Comparison of ENCODE assay signal across 1 cellular context in genomic region chr6:28443112-28443773, GRCh38.
TF ChIP-seq lines count a peak whose summit lies in the region.

Gene ZSCAN23, minus strand, starts transcription at chr6:28443491. Its CDS starts 7,225 bp downstream, at chr6:28436266.

TF ChIP-seq in GM12878, 131 proteins besides CTCF, POLR2A, EP300 and RAD21 (continued from another document and continues in another):
- no peak for TF ChIP-seq E4F1 (IDR thresholded peaks at IDR 0.05; ENCODE audit: borderline replicate concordance, partially characterized antibody)
- TF ChIP-seq ZNF274 (IDR thresholded peaks at IDR 0.05; ENCODE audit: insufficient read depth, insufficient read length) = no peak
- no peak for TF ChIP-seq MYC (IDR thresholded peaks at IDR 0.05; ENCODE audit: insufficient read depth, insufficient read length, insufficient replicate concordance, low read length, severe bottlenecking)
- no peak for TF ChIP-seq ETV6 (conservative IDR thresholded peaks at IDR 0.05 in 1 of 2, IDR thresholded peaks at IDR 0.05 in 1 of 2; ENCODE audit: borderline replicate concordance in 1 of 2, low read depth in 1 of 2)
- TF ChIP-seq BCL11A (IDR thresholded peaks at IDR 0.05; ENCODE audit: low read depth, low read length) = 0 out of 2 replicates have a peak, but pooled peaks have one; percentile 9
- TF ChIP-seq MTA2 (IDR thresholded peaks at IDR 0.05; ENCODE audit: low read depth) = peak; percentile 11; the same call in 1 of the 2 replicates
- no peak for TF ChIP-seq MYB (IDR thresholded peaks at IDR 0.05; ENCODE audit: borderline replicate concordance, low read depth, low read length)
- no peak for TF ChIP-seq RBBP5 (conservative IDR thresholded peaks at IDR 0.05)
- no peak for TF ChIP-seq REST (IDR thresholded peaks at IDR 0.05; ENCODE audit: low read depth, low read length)
- TF ChIP-seq E2F8 (IDR thresholded peaks at IDR 0.05; ENCODE audit: low read depth, partially characterized antibody) = no peak
- no peak for TF ChIP-seq PML (IDR thresholded peaks at IDR 0.05; ENCODE audit: low read length)
- TF ChIP-seq GABPA (IDR thresholded peaks at IDR 0.05; ENCODE audit: low read depth) = peak; percentile 89
- TF ChIP-seq YY1 (IDR thresholded peaks at IDR 0.05; ENCODE audit: low read depth, low read length) = no peak
- TF ChIP-seq ZNF687 (IDR thresholded peaks at IDR 0.05) = no peak
- no peak for TF ChIP-seq CHD2 (IDR thresholded peaks at IDR 0.05; ENCODE audit: borderline replicate concordance, low read depth, low read length)
- no peak for TF ChIP-seq SMAD1 (IDR thresholded peaks at IDR 0.05; ENCODE audit: low read depth, partially characterized antibody)
- no peak for TF ChIP-seq ZNF384 (IDR thresholded peaks at IDR 0.05; ENCODE audit: borderline replicate concordance, low read depth, low read length)
- no peak for TF ChIP-seq CBX5 (IDR thresholded peaks at IDR 0.05; ENCODE audit: low read depth)
- TF ChIP-seq SUZ12 (IDR thresholded peaks at IDR 0.05; ENCODE audit: unreplicated experiment) = no peak
- TF ChIP-seq NFIC (IDR thresholded peaks at IDR 0.05; ENCODE audit: low read depth, low read length) = no peak
- TF ChIP-seq IRF3 (IDR thresholded peaks at IDR 0.05) = no peak
- no peak for TF ChIP-seq EZH2 (IDR thresholded peaks at IDR 0.05; ENCODE audit: borderline replicate concordance, control insufficient read depth, low read depth, low read length)
- TF ChIP-seq CEBPB (IDR thresholded peaks at IDR 0.05; ENCODE audit: borderline replicate concordance in 1 of 2, low read depth in 2 of 2, low read length in 2 of 2) = no peak
- TF ChIP-seq RB1 (IDR thresholded peaks at IDR 0.05; ENCODE audit: borderline replicate concordance) = no peak
- no peak for TF ChIP-seq MEF2B (IDR thresholded peaks at IDR 0.05; ENCODE audit: partially characterized antibody, poor library complexity, severe bottlenecking)
- no peak for TF ChIP-seq MTA3 (IDR thresholded peaks at IDR 0.05; ENCODE audit: borderline replicate concordance, low read length)
- TF ChIP-seq HCFC1 (IDR thresholded peaks at IDR 0.05; ENCODE audit: low read length) = peak; percentile 29; the same call in 1 of the 2 replicates
- no peak for TF ChIP-seq BCLAF1 (IDR thresholded peaks at IDR 0.05)
- no peak for TF ChIP-seq KAT2A (conservative IDR thresholded peaks at IDR 0.05; ENCODE audit: control insufficient read depth, low read depth, low read length)
- peak; percentile 85 for TF ChIP-seq CREB1 (IDR thresholded peaks at IDR 0.05; ENCODE audit: low read depth)
- no peak for TF ChIP-seq SREBF1 (IDR thresholded peaks at IDR 0.05; ENCODE audit: low read length)
- no peak for TF ChIP-seq PAX8 (IDR thresholded peaks at IDR 0.05)
- no peak for TF ChIP-seq KDM1A (IDR thresholded peaks at IDR 0.05; ENCODE audit: borderline replicate concordance)
- TF ChIP-seq JUNB (IDR thresholded peaks at IDR 0.05) = no peak
- no peak for TF ChIP-seq RELB (IDR thresholded peaks at IDR 0.05; ENCODE audit: low read depth)
- TF ChIP-seq SREBF2 (IDR thresholded peaks at IDR 0.05; ENCODE audit: low read length) = no peak
- no peak for TF ChIP-seq STAT1 (conservative IDR thresholded peaks at IDR 0.05)
- TF ChIP-seq TCF12 (IDR thresholded peaks at IDR 0.05; ENCODE audit: low read depth, low read length) = no peak; the same call in 1 of the 2 replicates
- TF ChIP-seq EGR1 (IDR thresholded peaks at IDR 0.05; ENCODE audit: borderline replicate concordance in 1 of 2, low read depth in 2 of 2, low read length in 2 of 2) = 0 out of 3 replicates have a peak, but pooled peaks of 1 of the 2 experiments have one; percentile 15
- TF ChIP-seq HDAC6 (IDR thresholded peaks at IDR 0.05; ENCODE audit: unreplicated experiment) = no peak
- TF ChIP-seq PBX3 (IDR thresholded peaks at IDR 0.05; ENCODE audit: insufficient replicate concordance, low read depth, low read length) = peak; percentile 52
- TF ChIP-seq TCF3 (IDR thresholded peaks at IDR 0.05; ENCODE audit: borderline replicate concordance, insufficient read depth, low read depth, low read length) = no peak
- no peak for TF ChIP-seq BHLHE40 (IDR thresholded peaks at IDR 0.05; ENCODE audit: borderline replicate concordance in 1 of 2, low read depth in 2 of 2, low read length in 1 of 2)
- no peak for TF ChIP-seq ZNF622 (IDR thresholded peaks at IDR 0.05)
